30 cellular contexts compared by ENCODE assay signal in the genomic region with DNA sequence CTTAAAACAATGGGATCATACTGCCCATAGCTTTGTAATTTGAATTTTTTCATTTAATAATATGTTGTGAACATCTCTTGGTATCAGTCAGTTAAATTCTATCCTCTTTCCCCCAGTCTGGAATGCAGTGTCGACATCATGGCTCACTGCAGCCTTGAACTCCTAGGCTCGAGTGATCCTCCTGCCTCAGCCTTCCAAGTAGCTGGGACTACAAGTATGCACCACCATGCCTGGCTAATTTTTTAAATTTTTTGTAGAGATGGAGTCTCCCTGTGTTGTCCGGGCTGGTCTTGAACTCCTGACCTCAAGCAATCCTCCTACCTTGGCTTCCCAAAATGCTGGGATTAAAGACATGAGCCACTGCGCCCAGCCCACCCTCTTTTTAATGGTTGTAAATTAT. TPM values are rescaled to one million over a fixed set of nuclear protein-coding genes. Genes with fewer than 3 reads are reported as not detected.
"Had no signal": no experiment of that assay in that cellular context is flagged by ENCODE, and none has a peak within 500 bp of the region (broad histone marks: within the 10 kb centered on the region; RNA-seq: fewer than 3 reads in every experiment).

No MANE protein-coding gene starts in this region.

- ATAC-seq: activated CD8-positive, alpha-beta memory T cell treated with anti-CD3 and anti-CD28 coated beads, Interleukin-2, amount 10 ng/mL, durations not matched to agents 7 days and 5 days; activated naive CD4-positive, alpha-beta T cell treated with anti-CD3 and anti-CD28 coated beads, Interleukin-2, amount 50 U/mL, for 72 hours; Panc1; SK-N-SH treated with all-trans-retinoic acid at 6 μM for 48 hours; T-cell; T-helper 17 cell had no signal

- H3K4me1 Mint-ChIP-seq: activated CD4-positive, alpha-beta memory T cell treated with anti-CD3 and anti-CD28 coated beads, Interleukin-2, amount 10 ng/mL, durations not matched to agents 7 days and 5 days; activated CD8-positive, alpha-beta memory T cell treated with anti-CD3 and anti-CD28 coated beads, Interleukin-2, amount 10 ng/mL, durations not matched to agents 7 days and 5 days had no signal

- DNase-seq: activated CD4-positive, alpha-beta memory T cell treated with anti-CD3 and anti-CD28 coated beads, Interleukin-2, amount 10 ng/mL, durations not matched to agents 7 days and 5 days; activated CD4-positive, alpha-beta T cell treated with anti-CD3 and anti-CD28 coated beads for 1 hour; activated CD4-positive, alpha-beta T cell treated with anti-CD3 and anti-CD28 coated beads for 48 hours; activated CD4-positive, CD25-positive, alpha-beta regulatory T cell; activated CD8-positive, alpha-beta memory T cell treated with anti-CD3 and anti-CD28 coated beads for 24 hours; activated CD8-positive, alpha-beta memory T cell treated with anti-CD3 and anti-CD28 coated beads, Interleukin-2, amount 10 ng/mL, durations not matched to agents 7 days and 5 days; activated CD8-positive, alpha-beta memory T cell treated with anti-CD3 and anti-CD28 coated beads, Interleukin-2, amount 50 U/mL, for 48 hours; activated effector memory CD4-positive, alpha-beta T cell treated with anti-CD3 and anti-CD28 coated beads, Interleukin-2, amount 50 U/mL, for 16 hours; activated naive CD4-positive, alpha-beta T cell; activated T-cell treated with anti-CD3 and anti-CD28 coated beads, Interleukin-2, amount 50 U/mL, for 48 hours; anterior cingulate cortex; caudate nucleus; cerebellar nuclear complex; Karpas-422; NCI-H1105; NCI-H1417 treated with DMSO at 0.1 percent for 48 hours; NCI-H1930; NCI-H2081 treated with DMSO at 0.1 percent for 48 hours; NCI-H345; NCI-H524 treated with DMSO at 0.1 percent for 48 hours; SHP77 treated with DMSO at 0.1 percent for 48 hours; T-cell; T-helper 17 cell; WERI-Rb-1 had no signal

- H3K4me3 ChIP-seq: adrenal gland had no signal

- H3K27ac Mint-ChIP-seq: activated CD4-positive, alpha-beta memory T cell treated with anti-CD3 and anti-CD28 coated beads, Interleukin-2, amount 10 ng/mL, durations not matched to agents 7 days and 5 days; activated CD8-positive, alpha-beta memory T cell treated with anti-CD3 and anti-CD28 coated beads, Interleukin-2, amount 10 ng/mL, durations not matched to agents 7 days and 5 days; activated naive CD4-positive, alpha-beta T cell treated with anti-CD3 and anti-CD28 coated beads, Interleukin-2, amount 50 U/mL, for 72 hours; T-cell; T-helper 17 cell had no signal

- H3K27ac ChIP-seq: adrenal gland, WERI-Rb-1 had no signal

- H3K27me3 Mint-ChIP-seq: activated CD4-positive, alpha-beta memory T cell treated with anti-CD3 and anti-CD28 coated beads, Interleukin-2, amount 10 ng/mL, durations not matched to agents 7 days and 5 days; activated CD8-positive, alpha-beta memory T cell treated with anti-CD3 and anti-CD28 coated beads, Interleukin-2, amount 10 ng/mL, durations not matched to agents 7 days and 5 days; brain; T-cell; T-helper 17 cell had no signal

- H3K9me3 ChIP-seq: adrenal gland had no signal

- FAIRE-seq: bronchial epithelial cell had no signal

- H3K9me3 Mint-ChIP-seq: activated CD4-positive, alpha-beta memory T cell treated with anti-CD3 and anti-CD28 coated beads, Interleukin-2, amount 10 ng/mL, durations not matched to agents 7 days and 5 days; activated naive CD4-positive, alpha-beta T cell treated with anti-CD3 and anti-CD28 coated beads, Interleukin-2, amount 50 U/mL, for 72 hours; brain; T-cell had no signal

- H3K27me3 ChIP-seq: adrenal gland had no signal

- H3K4me3 Mint-ChIP-seq: activated CD4-positive, alpha-beta memory T cell treated with anti-CD3 and anti-CD28 coated beads, Interleukin-2, amount 10 ng/mL, durations not matched to agents 7 days and 5 days; activated CD8-positive, alpha-beta memory T cell treated with anti-CD3 and anti-CD28 coated beads, Interleukin-2, amount 10 ng/mL, durations not matched to agents 7 days and 5 days; brain; T-cell; T-helper 17 cell had no signal

RNA-seq across cellular contexts. Expression of gene SUGCT, which starts 35.0 kb away (rescaled TPM):
- total RNA-seq: activated CD4-positive, alpha-beta memory T cell treated with anti-CD3 and anti-CD28 coated beads, Interleukin-2, amount 10 ng/mL, durations not matched to agents 7 days and 5 days had no signal
